In genomic region chr5:55985181-55985580, GRCh38 we compare ENCODE assay signal across 11 cellular contexts.
"Had no signal": no experiment of that assay in that cellular context is flagged by ENCODE, and none has a peak within 500 bp of the region (broad histone marks: within the 10 kb centered on the region; RNA-seq: fewer than 3 reads in every experiment).

No MANE protein-coding gene starts in this region.

- H3K27me3 ChIP-seq: body of pancreas, colonic mucosa, pancreas, SJSA1, tibial artery had no signal

- H3K36me3 ChIP-seq: colonic mucosa had no signal

- H3K4me3 ChIP-seq: body of pancreas, colonic mucosa, pancreas, SJSA1, tibial artery had no signal

- H3K4me1 ChIP-seq: SJSA1 had no signal

- H3K9me3 ChIP-seq: body of pancreas, colonic mucosa, pancreas, SJSA1, tibial artery had no signal

- ATAC-seq: body of pancreas, pancreas had no signal

- H3K27ac ChIP-seq: body of pancreas, colonic mucosa, pancreas, SJSA1, tibial artery had no signal

- DNase-seq: activated CD8-positive, alpha-beta memory T cell treated with anti-CD3 and anti-CD28 coated beads for 24 hours; activated gamma-delta T cell treated with Interleukin-2 at 50 U/mL for 16 hours; amygdala; body of pancreas; central memory CD4-positive, alpha-beta T cell; colonic mucosa; islet precursor cell; pancreas; stimulated activated naive CD4-positive, alpha-beta T cell; tibial artery had no signal
